8 cellular contexts compared by ENCODE assay signal in genomic region chr3:138833908-138834358, GRCh38. TPM values are rescaled to one million over a fixed set of nuclear protein-coding genes. Genes with fewer than 3 reads are reported as not detected.
DNase-seq lines count a peak whose midpoint lies in the region; ATAC-seq and TF ChIP-seq lines count a peak whose summit lies in the region.

No MANE protein-coding gene starts in this region.

- DNase-seq in AG20443 (ENCODE audit: low spot score) (peak; percentile 45), HuH-7.5 (ENCODE audit: low spot score) (peak; percentile 51), fibroblast of mammary gland (ENCODE audit: low read depth) (peak; percentile 11), neural progenitor cell (ENCODE audit: low spot score) (peak; percentile 13), NCI-H226 (no peak)
- DNase-seq in activated CD4-positive, alpha-beta T cell treated with anti-CD3 and anti-CD28 coated beads, Interleukin-2, amount 10 ng/mL, durations not matched to agents 24 days and 14 days = no peak

- H3K4me3 Mint-ChIP-seq in activated CD4-positive, alpha-beta T cell treated with anti-CD3 and anti-CD28 coated beads, Interleukin-2, amount 10 ng/mL, durations not matched to agents 24 days and 14 days = peak overlapping the region; percentile 93
- peak overlapping the region; percentile 91 for H3K4me3 Mint-ChIP-seq in neural progenitor cell

- no peaks in the 10 kb centered on the region for H3K27me3 Mint-ChIP-seq in activated CD4-positive, alpha-beta T cell treated with anti-CD3 and anti-CD28 coated beads, Interleukin-2, amount 10 ng/mL, durations not matched to agents 24 days and 14 days
- H3K27me3 Mint-ChIP-seq in neural progenitor cell (ENCODE audit: insufficient read depth, low read depth) = peaks cover 6% of the 10 kb centered on the region

- peak overlapping the region; percentile 96 for H3K4me2 ChIP-seq in neural progenitor cell

- H3K79me2 ChIP-seq in neural progenitor cell (ENCODE audit: low read depth) = peaks cover 53% of the 10 kb centered on the region

- ATAC-seq in GM18858 (IDR thresholded peaks at IDR 0.05; ENCODE audit: unreplicated experiment) (peak; percentile 9), HG03095 (IDR thresholded peaks at IDR 0.05; ENCODE audit: unreplicated experiment) (no peak)

- peak overlapping the region; percentile 91 for H3K27ac Mint-ChIP-seq in activated CD4-positive, alpha-beta T cell treated with anti-CD3 and anti-CD28 coated beads, Interleukin-2, amount 10 ng/mL, durations not matched to agents 24 days and 14 days
- no peak overlapping the region for H3K27ac Mint-ChIP-seq in neural progenitor cell

- H3K9me3 Mint-ChIP-seq in activated CD4-positive, alpha-beta T cell treated with anti-CD3 and anti-CD28 coated beads, Interleukin-2, amount 10 ng/mL, durations not matched to agents 24 days and 14 days = no peaks in the 10 kb centered on the region
- peaks cover 13% of the 10 kb centered on the region for H3K9me3 Mint-ChIP-seq in neural progenitor cell

- H3K36me3 Mint-ChIP-seq in activated CD4-positive, alpha-beta T cell treated with anti-CD3 and anti-CD28 coated beads, Interleukin-2, amount 10 ng/mL, durations not matched to agents 24 days and 14 days (ENCODE audit: low read depth) = peaks cover 13% of the 10 kb centered on the region
- H3K36me3 Mint-ChIP-seq in neural progenitor cell = peaks cover 19% of the 10 kb centered on the region

- H3K4me1 ChIP-seq in neural progenitor cell = peaks cover 12% of the 10 kb centered on the region

- peak overlapping the region; percentile 57 for H3K4me3 ChIP-seq in fibroblast of mammary gland (ENCODE audit: control insufficient read depth, low read depth, low read length)
- peak overlapping the region; percentile 95 for H3K4me3 ChIP-seq in neural progenitor cell

- peak overlapping the region; percentile 63 for H2AFZ ChIP-seq in neural progenitor cell (replicated peaks)

- H3K9ac ChIP-seq in neural progenitor cell = peak overlapping the region; percentile 68

- intact Hi-C loops in activated CD4-positive, alpha-beta T cell treated with anti-CD3 and anti-CD28 coated beads, Interleukin-2, amount 10 ng/mL, durations not matched to agents 24 days and 14 days (cut with micrococcal nuclease) = loop anchor here (1.0 to 10.0 kb wide), 9 partner anchors 37 to 659 kb away; partner anchors contain the start of genes CEP70, DBR1 and MRPS22

- H3K27ac ChIP-seq in neural progenitor cell = peak overlapping the region; percentile 82

- peaks cover 20% of the 10 kb centered on the region for H3K4me1 Mint-ChIP-seq in activated CD4-positive, alpha-beta T cell treated with anti-CD3 and anti-CD28 coated beads, Interleukin-2, amount 10 ng/mL, durations not matched to agents 24 days and 14 days
- H3K4me1 Mint-ChIP-seq in neural progenitor cell = peaks cover 13% of the 10 kb centered on the region

- no peaks in the 10 kb centered on the region for H3K9me3 ChIP-seq in neural progenitor cell (ENCODE audit: low read depth)

- peaks cover 8% of the 10 kb centered on the region for H4K20me1 ChIP-seq in neural progenitor cell (ENCODE audit: low read depth)

- H3F3A ChIP-seq in neural progenitor cell (ENCODE audit: low read depth) = peaks cover 30% of the 10 kb centered on the region

- TF ChIP-seq CTCF in fibroblast of mammary gland (conservative IDR thresholded peaks at IDR 0.05; ENCODE audit: control insufficient read depth, insufficient read depth, low read depth, low read length) (no peak), neural progenitor cell (IDR thresholded peaks at IDR 0.05) (no peak)

- no peaks in the 10 kb centered on the region for H3K36me3 ChIP-seq in neural progenitor cell

- no peaks in the 10 kb centered on the region for H3K27me3 ChIP-seq in neural progenitor cell

RNA-seq across cellular contexts. Expression of gene PIK3CB, which starts 0.8 kb away (rescaled TPM):
- 17.6 and 18.1 TPM in 2 replicates for total RNA-seq in activated CD4-positive, alpha-beta T cell treated with anti-CD3 and anti-CD28 coated beads, Interleukin-2, amount 10 ng/mL, durations not matched to agents 24 days and 14 days
- 11.1 and 17.7 TPM in 2 replicates for total RNA-seq in neural progenitor cell (ENCODE audit: low replicate concordance)

Comparison
In these comparisons a context has a peak if more than half of its experiments do, and no peak if none do; other contexts are left out.
1. DNase-seq: peak in AG20443 (single experiment), HuH-7.5 (single experiment), fibroblast of mammary gland (single experiment) and neural progenitor cell (single experiment); none in activated CD4-positive, alpha-beta T cell treated with anti-CD3 and anti-CD28 coated beads, Interleukin-2, amount 10 ng/mL, durations not matched to agents 24 days and 14 days (single experiment) and NCI-H226 (single experiment).